ENCODE assay signal across 12 cellular contexts in genomic region chr11:102850973-102851745, GRCh38. TPM values are rescaled to one million over a fixed set of nuclear protein-coding genes. Genes with fewer than 3 reads are reported as not detected.
A peak's percentile ranks its signal among the peaks of the same experiment; 100 is the strongest.
DNase-seq lines count a peak whose midpoint lies in the region; ATAC-seq and FAIRE-seq lines count a peak whose summit lies in the region.
"Had no signal": no experiment of that assay in that cellular context is flagged by ENCODE, and none has a peak within 500 bp of the region (broad histone marks: within the 10 kb centered on the region; RNA-seq: fewer than 3 reads in every experiment).

No MANE protein-coding gene starts in this region.

- no peak overlapping the region for H3K4me3 Mint-ChIP-seq in activated naive CD4-positive, alpha-beta T cell treated with anti-CD3 and anti-CD28 coated beads for 36 hours
- H3K4me3 Mint-ChIP-seq: type B pancreatic cell had no signal

- CTCF ChIA-PET in activated naive CD4-positive, alpha-beta T cell treated with anti-CD3 and anti-CD28 coated beads for 36 hours (lab: Charles Lee): no interaction called here

- peak; percentile 86 for FAIRE-seq in HTR-8/SVneo (lab: Jason Lieb, UNC)

- intact Hi-C loops in activated naive CD4-positive, alpha-beta T cell treated with anti-CD3 and anti-CD28 coated beads for 36 hours (cut with micrococcal nuclease): no loop called here

- no peak for ATAC-seq in GM21528 (IDR thresholded peaks at IDR 0.05; ENCODE audit: low FRiP score, unreplicated experiment)

- peaks cover 4% of the 10 kb centered on the region for H3K27me3 Mint-ChIP-seq in activated naive CD4-positive, alpha-beta T cell treated with anti-CD3 and anti-CD28 coated beads for 36 hours (ENCODE audit: low read depth)
- H3K27me3 Mint-ChIP-seq: type B pancreatic cell had no signal

- DNase-seq in AG08395 (ENCODE audit: low spot score) (peak; percentile 93), HTR-8/SVneo (ENCODE audit: insufficient read length, low spot score) (peak; percentile 36), astrocyte of the hippocampus (ENCODE audit: low read depth, low spot score) (peak; percentile 78), kidney tubule cell (ENCODE audit: low spot score) (peak; percentile 87), NCI-H2107 (lab: John Stamatoyannopoulos, UW) (no peak), GOT3 (lab: John Stamatoyannopoulos, UW) (no peak)
- no peak for DNase-seq in activated naive CD4-positive, alpha-beta T cell treated with anti-CD3 and anti-CD28 coated beads for 36 hours
- DNase-seq: C1 segment of cervical spinal cord; effector memory CD4-positive, alpha-beta T cell; NCI-H2081 had no signal

- H3K27ac Mint-ChIP-seq in activated naive CD4-positive, alpha-beta T cell treated with anti-CD3 and anti-CD28 coated beads for 36 hours: no peak overlapping the region
- H3K27ac Mint-ChIP-seq: type B pancreatic cell had no signal

- H3K4me1 Mint-ChIP-seq in activated naive CD4-positive, alpha-beta T cell treated with anti-CD3 and anti-CD28 coated beads for 36 hours (ENCODE audit: low read depth): no peaks in the 10 kb centered on the region

- no peaks in the 10 kb centered on the region for H3K36me3 Mint-ChIP-seq in activated naive CD4-positive, alpha-beta T cell treated with anti-CD3 and anti-CD28 coated beads for 36 hours (ENCODE audit: low read depth)
- H3K36me3 Mint-ChIP-seq: type B pancreatic cell had no signal

- H3K9me3 Mint-ChIP-seq in activated naive CD4-positive, alpha-beta T cell treated with anti-CD3 and anti-CD28 coated beads for 36 hours: no peaks in the 10 kb centered on the region
- H3K9me3 Mint-ChIP-seq: type B pancreatic cell had no signal

RNA-seq across cellular contexts. Expression of gene MMP3, which starts 7.8 kb away (rescaled TPM):
- total RNA-seq in activated naive CD4-positive, alpha-beta T cell treated with anti-CD3 and anti-CD28 coated beads for 36 hours: not detected

RNA-seq across cellular contexts. Expression of gene MMP12, which starts 23.6 kb away (rescaled TPM):
- total RNA-seq in activated naive CD4-positive, alpha-beta T cell treated with anti-CD3 and anti-CD28 coated beads for 36 hours: not detected

RNA-seq across cellular contexts. Expression of gene MMP1, which starts 53.2 kb away (rescaled TPM):
- not detected for total RNA-seq in activated naive CD4-positive, alpha-beta T cell treated with anti-CD3 and anti-CD28 coated beads for 36 hours

Comparison
In these comparisons a context has a peak if more than half of its experiments do, and no peak if none do; other contexts are left out.
1. DNase-seq: peak in AG08395 (single experiment), HTR-8/SVneo (single experiment), astrocyte of the hippocampus (single experiment) and kidney tubule cell (single experiment); none in NCI-H2107 (single experiment), GOT3 (single experiment) and activated naive CD4-positive, alpha-beta T cell treated with anti-CD3 and anti-CD28 coated beads for 36 hours (single experiment).